ENCODE assay signal across 13 cellular contexts in genomic region chr2:240588669-240589068, GRCh38. TPM values are rescaled to one million over a fixed set of nuclear protein-coding genes. Genes with fewer than 3 reads are reported as not detected.
DNase-seq lines count a peak whose midpoint lies in the region; ATAC-seq, FAIRE-seq and TF ChIP-seq lines count a peak whose summit lies in the region.
"Had no signal": no experiment of that assay in that cellular context is flagged by ENCODE, and none has a peak within 500 bp of the region (broad histone marks: within the 10 kb centered on the region; RNA-seq: fewer than 3 reads in every experiment).

No MANE protein-coding gene starts in this region.

- intact Hi-C loops in left cardiac atrium (cut with DNase I) (no loop called here), heart right ventricle (cut with DNase I) (loop anchor here in 1 of 10 donors (10.0 kb wide), 1 partner anchor 246 kb away; no protein-coding TSS in a partner anchor), kidney (cut with DNase I) (no loop called here)

- 82 to 87% methylated on average over 4 of the region's 4 CpGs for WGBS in heart right ventricle, 2 donors

- H3K27me3 Mint-ChIP-seq in WTC11 (ENCODE audit: low read depth): no peaks in the 10 kb centered on the region
- H3K27me3 Mint-ChIP-seq in stimulated activated naive B cell treated with anti-CD40 and anti-IgM and Interleukin-4, amounts not matched to agents 10 μg/mL and 1 μg/mL and 100 μg/mL, for 72 hours: no peaks in the 10 kb centered on the region

- H3K36me3 Mint-ChIP-seq in WTC11: 0 out of 2 replicates have a peak, but pooled peaks cover 2% of the 10 kb centered on the region
- peaks cover 18 to 38% of the 10 kb centered on the region in 2 donors for H3K36me3 Mint-ChIP-seq in stimulated activated naive B cell treated with anti-CD40 and anti-IgM and Interleukin-4, amounts not matched to agents 10 μg/mL and 1 μg/mL and 100 μg/mL, for 72 hours

- peaks cover 27% of the 10 kb centered on the region for H3K4me1 Mint-ChIP-seq in WTC11
- H3K4me1 Mint-ChIP-seq in stimulated activated naive B cell treated with anti-CD40 and anti-IgM and Interleukin-4, amounts not matched to agents 10 μg/mL and 1 μg/mL and 100 μg/mL, for 72 hours: peaks cover 28 to 50% of the 10 kb centered on the region in 2 donors

- H3K4me3 Mint-ChIP-seq in WTC11: peak overlapping the region; percentile 88
- H3K4me3 Mint-ChIP-seq in stimulated activated naive B cell treated with anti-CD40 and anti-IgM and Interleukin-4, amounts not matched to agents 10 μg/mL and 1 μg/mL and 100 μg/mL, for 72 hours: peak overlapping the region; percentile 1 to 97

- H3K36me3 ChIP-seq in heart right ventricle: peaks cover 0 to 46% (median 4%) of the 10 kb centered on the region in 9 donors
- peaks cover 8 to 14% of the 10 kb centered on the region in 2 donors for H3K36me3 ChIP-seq in kidney (ENCODE audit: control insufficient read depth in 1 of 2, insufficient read depth in 2 of 2, low read length in 2 of 2)

- H3K27me3 ChIP-seq in heart right ventricle: no peaks in the 10 kb centered on the region

- TF ChIP-seq CTCF in heart right ventricle (IDR thresholded peaks at IDR 0.05) (no peak), WTC11 (IDR thresholded peaks at IDR 0.05) (no peak), kidney (IDR thresholded peaks at IDR 0.05; ENCODE audit: borderline replicate concordance, extremely low read depth, insufficient read depth) (no peak)

- H3K9me3 Mint-ChIP-seq in WTC11: no peaks in the 10 kb centered on the region
- no peaks in the 10 kb centered on the region for H3K9me3 Mint-ChIP-seq in stimulated activated naive B cell treated with anti-CD40 and anti-IgM and Interleukin-4, amounts not matched to agents 10 μg/mL and 1 μg/mL and 100 μg/mL, for 72 hours

- H3K27ac ChIP-seq in heart right ventricle: no peak overlapping the region
- no peak overlapping the region for H3K27ac ChIP-seq in kidney (ENCODE audit: low read depth in 2 of 2, low read length in 2 of 2)

- ATAC-seq in left cardiac atrium (no peak), heart right ventricle (no peak), WTC11 (no peak), HG02840 (IDR thresholded peaks at IDR 0.05; ENCODE audit: low FRiP score, unreplicated experiment) (no peak)
- no peak for ATAC-seq in stimulated activated naive B cell treated with anti-CD40 and anti-IgM and Interleukin-4, amounts not matched to agents 10 μg/mL and 1 μg/mL and 100 μg/mL, for 72 hours (replicated peaks)

- no peak for FAIRE-seq in kidney (lab: Jason Lieb, UNC)

- DNase-seq in left cardiac atrium: peak; percentile 8
- no peak for DNase-seq in heart right ventricle
- DNase-seq in WTC11 (ENCODE audit: low spot score): no peak
- peak; percentile 39 for DNase-seq in kidney
- no peak for DNase-seq in stimulated activated naive B cell treated with anti-CD40 and anti-IgM and Interleukin-4, amounts not matched to agents 10 μg/mL and 1 μg/mL and 100 μg/mL, for 72 hours
- no peak for DNase-seq in NCI-H187 treated with DMSO at 0.1 percent for 48 hours (lab: John Stamatoyannopoulos, UW)
- DNase-seq in hippocampal formation (lab: John Stamatoyannopoulos, UW): no peak
- DNase-seq: activated gamma-delta T cell treated with Interleukin-2 at 50 U/mL for 16 hours, C1 segment of cervical spinal cord, HCEC 1CT, midbrain had no signal

- CTCF ChIA-PET in WTC11 (lab: Charles Lee): interaction anchor here (1.1 to 3.2 kb wide), 4 partner anchors 15 to 24 kb away, joined by 3 to 12 read pairs (median 3); partner anchors contain the start of gene RNPEPL1

- H3K4me3 ChIP-seq in heart right ventricle (no peak overlapping the region), kidney (ENCODE audit: low read length in 2 of 2) (no peak overlapping the region)

- H3K27ac Mint-ChIP-seq in WTC11: no peak overlapping the region
- H3K27ac Mint-ChIP-seq in stimulated activated naive B cell treated with anti-CD40 and anti-IgM and Interleukin-4, amounts not matched to agents 10 μg/mL and 1 μg/mL and 100 μg/mL, for 72 hours: no peak overlapping the region

- H3K9ac ChIP-seq in kidney (ENCODE audit: low read length in 2 of 2): no peak overlapping the region

- H3K4me1 ChIP-seq in heart right ventricle: peaks cover 23 to 61% (median 45%) of the 10 kb centered on the region in 9 donors
- H3K4me1 ChIP-seq in kidney (ENCODE audit: control insufficient read depth in 1 of 2, insufficient read depth in 1 of 2, low read depth in 1 of 2, low read length in 2 of 2): peaks cover 25 to 28% of the 10 kb centered on the region in 2 donors

- H3K9me3 ChIP-seq in heart right ventricle (no peaks in the 10 kb centered on the region), kidney (ENCODE audit: control insufficient read depth in 1 of 2, low read length in 2 of 2) (no peaks in the 10 kb centered on the region)

- POLR2A ChIA-PET in WTC11 (lab: Charles Lee): no interaction called here

TF ChIP-seq in WTC11, 78 proteins besides CTCF, POLR2A, EP300 and RAD21:
- TF ChIP-seq SMAD3 (CRISPR knock-in tag; IDR thresholded peaks at IDR 0.05; ENCODE audit: borderline replicate concordance) (no peak), NR3C1 (CRISPR knock-in tag; conservative IDR thresholded peaks at IDR 0.05; ENCODE audit: low read depth) (no peak), MXD4 (CRISPR knock-in tag; IDR thresholded peaks at IDR 0.05; ENCODE audit: borderline replicate concordance) (no peak), FOXP1 (CRISPR knock-in tag; IDR thresholded peaks at IDR 0.05; ENCODE audit: borderline replicate concordance) (no peak), TP53 (CRISPR knock-in tag; IDR thresholded peaks at IDR 0.05) (no peak), EMX1 (CRISPR knock-in tag; IDR thresholded peaks at IDR 0.05) (no peak), JUN (CRISPR knock-in tag; IDR thresholded peaks at IDR 0.05) (no peak), RORB (CRISPR knock-in tag; IDR thresholded peaks at IDR 0.05) (no peak), CREM (CRISPR knock-in tag; IDR thresholded peaks at IDR 0.05) (no peak)
- TF ChIP-seq, protein P1, sequence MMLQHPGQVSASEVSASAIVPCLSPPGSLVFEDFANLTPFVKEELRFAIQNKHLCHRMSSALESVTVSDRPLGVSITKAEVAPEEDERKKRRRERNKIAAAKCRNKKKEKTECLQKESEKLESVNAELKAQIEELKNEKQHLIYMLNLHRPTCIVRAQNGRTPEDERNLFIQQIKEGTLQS (CRISPR knock-in tag; conservative IDR thresholded peaks at IDR 0.05): no peak
- TF ChIP-seq, protein P2, sequence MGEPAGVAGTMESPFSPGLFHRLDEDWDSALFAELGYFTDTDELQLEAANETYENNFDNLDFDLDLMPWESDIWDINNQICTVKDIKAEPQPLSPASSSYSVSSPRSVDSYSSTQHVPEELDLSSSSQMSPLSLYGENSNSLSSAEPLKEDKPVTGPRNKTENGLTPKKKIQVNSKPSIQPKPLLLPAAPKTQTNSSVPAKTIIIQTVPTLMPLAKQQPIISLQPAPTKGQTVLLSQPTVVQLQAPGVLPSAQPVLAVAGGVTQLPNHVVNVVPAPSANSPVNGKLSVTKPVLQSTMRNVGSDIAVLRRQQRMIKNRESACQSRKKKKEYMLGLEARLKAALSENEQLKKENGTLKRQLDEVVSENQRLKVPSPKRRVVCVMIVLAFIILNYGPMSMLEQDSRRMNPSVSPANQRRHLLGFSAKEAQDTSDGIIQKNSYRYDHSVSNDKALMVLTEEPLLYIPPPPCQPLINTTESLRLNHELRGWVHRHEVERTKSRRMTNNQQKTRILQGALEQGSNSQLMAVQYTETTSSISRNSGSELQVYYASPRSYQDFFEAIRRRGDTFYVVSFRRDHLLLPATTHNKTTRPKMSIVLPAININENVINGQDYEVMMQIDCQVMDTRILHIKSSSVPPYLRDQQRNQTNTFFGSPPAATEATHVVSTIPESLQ (CRISPR knock-in tag; IDR thresholded peaks at IDR 0.05): no peak

RNA-seq across cellular contexts. Expression of gene CAPN10, which starts 2.1 kb away (rescaled TPM):
- 10 to 100 TPM; 17.9 to 26.6 TPM for total RNA-seq in left cardiac atrium
- total RNA-seq in heart right ventricle: 10 to 100 TPM; 16.8 to 73.8 (median 21.0) TPM
- 10 to 100 TPM; 19.1 to 89.5 TPM for polyA plus RNA-seq in heart right ventricle
- total RNA-seq in WTC11 (2021): 51.4 to 61.3 TPM (median 54.6 TPM) in 3 replicates
- 50.9 TPM for total RNA-seq in kidney
- 26.3 TPM for polyA plus RNA-seq in kidney (ENCODE audit: insufficient read depth, low read depth, low replicate concordance)

RNA-seq across cellular contexts. Expression of gene RNPEPL1, which starts 20.4 kb away (rescaled TPM):
- 10 to 100 TPM; 47.3 to 67.6 TPM for total RNA-seq in left cardiac atrium
- total RNA-seq in heart right ventricle: 100 to 1,000 TPM in 2 of 10 donors, 10 to 100 TPM in 8; 62.8 to 116 (median 73.3) TPM
- polyA plus RNA-seq in heart right ventricle: 100 to 1,000 TPM in 1 of 2 donors, 10 to 100 TPM in 1; 76.7 to 247 TPM
- 18.8 to 20.5 TPM (median 19.4 TPM) in 3 replicates for total RNA-seq in WTC11 (2021)
- 77.4 TPM for total RNA-seq in kidney
- polyA plus RNA-seq in kidney (ENCODE audit: insufficient read depth, low read depth, low replicate concordance): 65.4 TPM

RNA-seq across cellular contexts. Expression of gene DUSP28, which starts 28.5 kb away (rescaled TPM):
- total RNA-seq in left cardiac atrium (1 to 10 TPM; 8.1 to 8.2 TPM), heart right ventricle (10 to 100 TPM; 10.6 to 22.1 (median 15.4) TPM), WTC11 (2021) (2.2 to 2.3 TPM (median 2.2 TPM) in 3 replicates), kidney (7.0 TPM)
- polyA plus RNA-seq in heart right ventricle (1 to 10 TPM; 4.7 to 7.3 TPM), kidney (ENCODE audit: insufficient read depth, low read depth, low replicate concordance) (5.9 TPM)

RNA-seq across cellular contexts. Expression of gene ANKMY1, which starts 30.9 kb away (rescaled TPM):
- total RNA-seq in left cardiac atrium (1 to 10 TPM; 4.9 to 8.1 TPM), heart right ventricle (1 to 10 TPM; 3.8 to 7.8 (median 5.3) TPM), WTC11 (2021) (4.6 to 7.8 TPM (median 5.2 TPM) in 3 replicates), kidney (22.1 TPM)
- polyA plus RNA-seq in heart right ventricle (10 to 100 TPM in 1 of 2 donors, 1 to 10 TPM in 1; 1.9 to 15.6 TPM), kidney (ENCODE audit: insufficient read depth, low read depth, low replicate concordance) (3.0 TPM)

RNA-seq across cellular contexts. Expression of gene GPR35, which starts 36.6 kb away (rescaled TPM):
- 1 to 10 TPM; 1.1 to 1.3 TPM for total RNA-seq in left cardiac atrium
- 1 to 10 TPM in 4 of 10 donors, under 1 TPM in 6; 0.40 to 2.1 (median 0.86) TPM for total RNA-seq in heart right ventricle
- polyA plus RNA-seq in heart right ventricle: 1 to 10 TPM; 1.4 to 5.2 TPM
- 0.22 to 0.60 TPM (median 0.46 TPM) in 3 replicates for total RNA-seq in WTC11 (2021)
- total RNA-seq in kidney: 6.7 TPM
- 1.7 TPM for polyA plus RNA-seq in kidney (ENCODE audit: insufficient read depth, low read depth, low replicate concordance)
- polyA plus RNA-seq: fibroblast of lung had no signal

Comparison
In these comparisons a context has a peak if more than half of its experiments do, and no peak if none do; other contexts are left out.
1. DNase-seq: peak in left cardiac atrium (single experiment) and kidney (single experiment); none in heart right ventricle (0 of 2), WTC11 (single experiment), stimulated activated naive B cell treated with anti-CD40 and anti-IgM and Interleukin-4, amounts not matched to agents 10 μg/mL and 1 μg/mL and 100 μg/mL, for 72 hours (single experiment), NCI-H187 treated with DMSO at 0.1 percent for 48 hours (single experiment) and hippocampal formation (0 of 2).